In genomic region chr16:83838151-83838550, GRCh38 we compare ENCODE assay signal across 23 cellular contexts.
"Had no signal": no experiment of that assay in that cellular context is flagged by ENCODE, and none has a peak within 500 bp of the region (broad histone marks: within the 10 kb centered on the region; RNA-seq: fewer than 3 reads in every experiment).

No MANE protein-coding gene starts in this region.

- H3K27ac ChIP-seq: dorsolateral prefrontal cortex, epithelial cell of prostate, gastrocnemius medialis, heart left ventricle, hepatocyte, left lung, prostate gland, right atrium auricular region, sigmoid colon, thoracic aorta, tibial nerve, upper lobe of left lung had no signal

- H3K4me3 ChIP-seq: dorsolateral prefrontal cortex, gastrocnemius medialis, heart left ventricle, hepatocyte, left lung, prostate gland, right atrium auricular region, sigmoid colon, thoracic aorta, tibial nerve, upper lobe of left lung had no signal

- H3K4me1 ChIP-seq: prostate gland, right atrium auricular region, tibial nerve had no signal

- H3K4me3 Mint-ChIP-seq: naive thymus-derived CD4-positive, alpha-beta T cell; nephron progenitor cell; stimulated activated naive B cell treated with anti-CD40 and anti-IgM and Interleukin-4, amounts not matched to agents 10 μg/mL and 1 μg/mL and 100 μg/mL, for 72 hours; stimulated activated naive CD8-positive, alpha-beta T cell treated with anti-CD3 and anti-CD28 coated beads, Interleukin-15, Interleukin-2, amounts not matched to agents 100 ng/mL and 50 ng/mL, for 24 hours had no signal

- H3K9me3 ChIP-seq: gastrocnemius medialis, heart left ventricle, left lung, prostate gland, right atrium auricular region, sigmoid colon, thoracic aorta, tibial nerve, upper lobe of left lung had no signal

- H3K9me3 Mint-ChIP-seq: stimulated activated naive CD8-positive, alpha-beta T cell treated with anti-CD3 and anti-CD28 coated beads, Interleukin-15, Interleukin-2, amounts not matched to agents 100 ng/mL and 50 ng/mL, for 24 hours had no signal

- ATAC-seq: esophagus mucosa; gastrocnemius medialis; heart left ventricle; left lung; naive thymus-derived CD4-positive, alpha-beta T cell; stimulated activated naive B cell treated with anti-CD40 and anti-IgM and Interleukin-4, amounts not matched to agents 10 μg/mL and 1 μg/mL and 100 μg/mL, for 72 hours had no signal

- H3K36me3 Mint-ChIP-seq: naive thymus-derived CD4-positive, alpha-beta T cell; stimulated activated naive B cell treated with anti-CD40 and anti-IgM and Interleukin-4, amounts not matched to agents 10 μg/mL and 1 μg/mL and 100 μg/mL, for 72 hours had no signal

- H3K36me3 ChIP-seq: gastrocnemius medialis, heart left ventricle, left lung, prostate gland, right atrium auricular region, sigmoid colon, thoracic aorta, tibial nerve, upper lobe of left lung had no signal

- H3K27me3 ChIP-seq: dorsolateral prefrontal cortex, gastrocnemius medialis, hepatocyte, left lung, right atrium auricular region, sigmoid colon, tibial nerve, upper lobe of left lung had no signal

- H2AFZ ChIP-seq: hepatocyte had no signal

- H3K27ac Mint-ChIP-seq: naive thymus-derived CD4-positive, alpha-beta T cell; nephron progenitor cell; stimulated activated naive B cell treated with anti-CD40 and anti-IgM and Interleukin-4, amounts not matched to agents 10 μg/mL and 1 μg/mL and 100 μg/mL, for 72 hours; stimulated activated naive CD8-positive, alpha-beta T cell treated with anti-CD3 and anti-CD28 coated beads, Interleukin-15, Interleukin-2, amounts not matched to agents 100 ng/mL and 50 ng/mL, for 24 hours had no signal

- DNase-seq: dorsolateral prefrontal cortex; effector CD4-positive, alpha-beta T cell; foreskin fibroblast; gastrocnemius medialis; heart left ventricle; kidney; left lung; mesenchymal stem cell; midbrain; naive thymus-derived CD4-positive, alpha-beta T cell; nephron progenitor cell; nucleus accumbens; stimulated activated naive B cell treated with anti-CD40 and anti-IgM and Interleukin-4, amounts not matched to agents 10 μg/mL and 1 μg/mL and 100 μg/mL, for 72 hours; upper lobe of left lung had no signal

- H3K79me2 ChIP-seq: hepatocyte had no signal

- H3K4me2 ChIP-seq: hepatocyte had no signal
